Comparison of ENCODE assay signal across 18 cellular contexts in genomic region chr16:50614956-50615727, GRCh38.
DNase-seq lines count a peak whose midpoint lies in the region; ATAC-seq and TF ChIP-seq lines count a peak whose summit lies in the region.
"Had no signal": no experiment of that assay in that cellular context is flagged by ENCODE, and none has a peak within 500 bp of the region (broad histone marks: within the 10 kb centered on the region; RNA-seq: fewer than 3 reads in every experiment).

No MANE protein-coding gene starts in this region.

- CTCF ChIA-PET in activated CD8-positive, alpha-beta T cell treated with anti-CD3 and anti-CD28 coated beads, Interleukin-2, amount 10 ng/mL, durations not matched to agents 7 days and 5 days (lab: Charles Lee): interaction anchor here (3.7 kb wide), 1 partner anchor 191 kb away, joined by 13 read pairs; no protein-coding TSS in a partner anchor

- H3K36me3 ChIP-seq in gastroesophageal sphincter: no peaks in the 10 kb centered on the region
- H3K36me3 ChIP-seq: MG63 had no signal

- 61 to 66% methylated on average over 6 to 7 of the region's 7 CpGs for WGBS in gastroesophageal sphincter (ENCODE audit: low coverage in 1 of 2), 2 donors

- H3K36me3 Mint-ChIP-seq in activated naive CD4-positive, alpha-beta T cell treated with anti-CD3 and anti-CD28 coated beads, Interleukin-2, amount 50 U/mL, for 24 hours: peaks cover 3% of the 10 kb centered on the region
- H3K36me3 Mint-ChIP-seq in neural crest cell (ENCODE audit: low read depth): peaks cover 8% of the 10 kb centered on the region
- peaks cover 14% of the 10 kb centered on the region for H3K36me3 Mint-ChIP-seq in type B pancreatic cell
- no peaks in the 10 kb centered on the region for H3K36me3 Mint-ChIP-seq in activated CD8-positive, alpha-beta T cell treated with anti-CD3 and anti-CD28 coated beads, Interleukin-2, amount 10 ng/mL, durations not matched to agents 7 days and 5 days (ENCODE audit: low read depth)

- TF ChIP-seq POLR2A in gastroesophageal sphincter (IDR thresholded peaks at IDR 0.05): no peak

- H3K27me3 ChIP-seq in gastroesophageal sphincter: no peaks in the 10 kb centered on the region
- H3K27me3 ChIP-seq: MG63 had no signal

- H3K9me3 Mint-ChIP-seq in activated naive CD4-positive, alpha-beta T cell treated with anti-CD3 and anti-CD28 coated beads, Interleukin-2, amount 50 U/mL, for 24 hours: no peaks in the 10 kb centered on the region
- no peaks in the 10 kb centered on the region for H3K9me3 Mint-ChIP-seq in neural crest cell
- H3K9me3 Mint-ChIP-seq in type B pancreatic cell: no peaks in the 10 kb centered on the region
- no peaks in the 10 kb centered on the region for H3K9me3 Mint-ChIP-seq in activated CD8-positive, alpha-beta T cell treated with anti-CD3 and anti-CD28 coated beads, Interleukin-2, amount 10 ng/mL, durations not matched to agents 7 days and 5 days (ENCODE audit: insufficient read depth)

- H3K4me1 Mint-ChIP-seq in activated naive CD4-positive, alpha-beta T cell treated with anti-CD3 and anti-CD28 coated beads, Interleukin-2, amount 50 U/mL, for 24 hours: peaks cover 36% of the 10 kb centered on the region
- H3K4me1 Mint-ChIP-seq in neural crest cell: peaks cover 43% of the 10 kb centered on the region
- H3K4me1 Mint-ChIP-seq in type B pancreatic cell (ENCODE audit: unreplicated experiment): peaks cover 44% of the 10 kb centered on the region
- peaks cover 4% of the 10 kb centered on the region for H3K4me1 Mint-ChIP-seq in activated CD8-positive, alpha-beta T cell treated with anti-CD3 and anti-CD28 coated beads, Interleukin-2, amount 10 ng/mL, durations not matched to agents 7 days and 5 days (ENCODE audit: low read depth)

- TF ChIP-seq EP300 in gastroesophageal sphincter (IDR thresholded peaks at IDR 0.05): no peak

- H3K4me1 ChIP-seq in gastroesophageal sphincter: peaks cover 14 to 96% (median 38%) of the 10 kb centered on the region in 3 donors

- no peak for TF ChIP-seq CTCF in gastroesophageal sphincter (IDR thresholded peaks at IDR 0.05)
- TF ChIP-seq CTCF in neural crest cell (conservative IDR thresholded peaks at IDR 0.05): no peak
- no peak for TF ChIP-seq CTCF in type B pancreatic cell (conservative IDR thresholded peaks at IDR 0.05)

- peak overlapping the region; percentile 4 for H3K27ac Mint-ChIP-seq in activated naive CD4-positive, alpha-beta T cell treated with anti-CD3 and anti-CD28 coated beads, Interleukin-2, amount 50 U/mL, for 24 hours
- H3K27ac Mint-ChIP-seq in neural crest cell (ENCODE audit: unreplicated experiment) (peak overlapping the region; percentile 79), type B pancreatic cell (peak overlapping the region; percentile 8)
- no peak overlapping the region for H3K27ac Mint-ChIP-seq in activated CD8-positive, alpha-beta T cell treated with anti-CD3 and anti-CD28 coated beads, Interleukin-2, amount 10 ng/mL, durations not matched to agents 7 days and 5 days

- H3K27me3 Mint-ChIP-seq in activated naive CD4-positive, alpha-beta T cell treated with anti-CD3 and anti-CD28 coated beads, Interleukin-2, amount 50 U/mL, for 24 hours: no peaks in the 10 kb centered on the region
- no peaks in the 10 kb centered on the region for H3K27me3 Mint-ChIP-seq in neural crest cell (ENCODE audit: low read depth)
- no peaks in the 10 kb centered on the region for H3K27me3 Mint-ChIP-seq in type B pancreatic cell
- no peaks in the 10 kb centered on the region for H3K27me3 Mint-ChIP-seq in activated CD8-positive, alpha-beta T cell treated with anti-CD3 and anti-CD28 coated beads, Interleukin-2, amount 10 ng/mL, durations not matched to agents 7 days and 5 days (ENCODE audit: low read depth)

- H3K9me3 ChIP-seq in gastroesophageal sphincter: no peaks in the 10 kb centered on the region
- H3K9me3 ChIP-seq: MG63 had no signal

- no peak for ATAC-seq in gastroesophageal sphincter
- ATAC-seq in activated CD8-positive, alpha-beta T cell treated with anti-CD3 and anti-CD28 coated beads, Interleukin-2, amount 10 ng/mL, durations not matched to agents 7 days and 5 days: no peak
- ATAC-seq: Panc1 had no signal

- no peak overlapping the region for H3K4me3 Mint-ChIP-seq in activated naive CD4-positive, alpha-beta T cell treated with anti-CD3 and anti-CD28 coated beads, Interleukin-2, amount 50 U/mL, for 24 hours
- H3K4me3 Mint-ChIP-seq in neural crest cell (no peak overlapping the region), type B pancreatic cell (no peak overlapping the region)
- H3K4me3 Mint-ChIP-seq in activated CD8-positive, alpha-beta T cell treated with anti-CD3 and anti-CD28 coated beads, Interleukin-2, amount 10 ng/mL, durations not matched to agents 7 days and 5 days: no peak overlapping the region

- H3K4me3 ChIP-seq in gastroesophageal sphincter: no peak overlapping the region
- H3K4me3 ChIP-seq: MG63 had no signal

- peak overlapping the region in 3 of 4 donors; percentile 89 to 96 (median 91) for H3K27ac ChIP-seq in gastroesophageal sphincter

- POLR2A ChIA-PET in activated CD8-positive, alpha-beta T cell treated with anti-CD3 and anti-CD28 coated beads, Interleukin-2, amount 10 ng/mL, durations not matched to agents 7 days and 5 days (lab: Charles Lee): no interaction called here

- DNase-seq in activated naive CD4-positive, alpha-beta T cell treated with anti-CD3 and anti-CD28 coated beads, Interleukin-2, amount 50 U/mL, for 16 hours: no peak
- DNase-seq in neural crest cell (ENCODE audit: low read depth, low spot score): no peak
- DNase-seq in type B pancreatic cell (ENCODE audit: extremely low spot score, unreplicated experiment): no peak
- DNase-seq in activated effector memory CD4-positive, alpha-beta T cell treated with Interleukin-2 at 50 U/mL for 16 hours: no peak
- no peak for DNase-seq in activated CD8-positive, alpha-beta T cell treated with anti-CD3 and anti-CD28 coated beads, Interleukin-2, amount 10 ng/mL, durations not matched to agents 7 days and 5 days
- no peak for DNase-seq in activated gamma-delta T cell (lab: John Stamatoyannopoulos, UW)
- DNase-seq: 8988T, C1 segment of cervical spinal cord, DMS53, H7, KG1, MG63, NCI-H1092 treated with DMSO at 0.1 percent for 48 hours, NCI-H187, NCI-H748 treated with DMSO at 0.1 percent for 48 hours had no signal
